ENCODE assay signal across 8 cellular contexts in the genomic region with DNA sequence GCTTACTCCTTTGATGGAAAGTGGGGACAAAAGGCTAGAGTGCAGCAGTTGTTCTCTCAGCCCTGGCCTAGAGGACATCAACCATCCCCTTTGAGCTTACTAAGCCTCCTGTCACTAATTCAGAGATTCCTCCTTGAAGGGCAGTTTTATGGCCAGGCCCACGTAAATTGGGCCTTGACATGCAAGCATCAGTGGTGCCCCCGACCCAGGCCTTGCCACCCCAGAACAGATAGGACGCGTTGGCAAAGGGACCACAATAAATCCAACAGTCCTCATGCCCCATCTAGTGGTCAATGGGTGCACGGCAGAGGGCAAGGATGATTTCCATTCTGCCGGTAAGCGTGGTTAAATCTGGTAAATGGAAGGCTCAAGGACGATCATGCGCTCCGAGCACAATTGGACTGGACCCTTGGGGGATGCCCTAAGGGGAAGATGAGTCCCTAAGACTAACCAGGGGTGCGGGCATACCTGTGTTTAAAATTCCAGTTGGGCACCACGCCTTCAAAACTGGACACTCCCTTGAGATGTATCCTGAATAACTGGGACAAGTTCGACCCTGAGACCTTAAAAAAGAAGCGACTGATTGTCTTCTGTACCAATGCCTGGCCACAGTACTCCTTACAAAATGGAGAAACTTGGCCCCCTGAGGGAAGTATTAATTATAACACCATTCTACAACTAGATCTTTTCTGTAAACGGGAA. TPM values are rescaled to one million over a fixed set of nuclear protein-coding genes. Genes with fewer than 3 reads are reported as not detected.
A peak's percentile ranks its signal among the peaks of the same experiment; 100 is the strongest.
DNase-seq lines count a peak whose midpoint lies in the region; ATAC-seq and TF ChIP-seq lines count a peak whose summit lies in the region.

No MANE protein-coding gene starts in this region.

- H3K27me3 Mint-ChIP-seq in activated CD8-positive, alpha-beta T cell treated with anti-CD3 and anti-CD28 coated beads for 36 hours, result no peaks in the 10 kb centered on the region

- no peak overlapping the region for H3K4me3 ChIP-seq in effector memory CD4-positive, alpha-beta T cell (ENCODE audit: insufficient read depth, low read depth, low read length, poor library complexity, severe bottlenecking)
- H3K4me3 ChIP-seq in mesendoderm (ENCODE audit: low read length), result no peak overlapping the region

- no peak overlapping the region for H3K27ac ChIP-seq in effector memory CD4-positive, alpha-beta T cell (ENCODE audit: insufficient read depth, low read length, poor library complexity, severe bottlenecking)
- no peak overlapping the region for H3K27ac ChIP-seq in mesendoderm (ENCODE audit: low read depth, low read length)

- no peaks in the 10 kb centered on the region for H3K79me2 ChIP-seq in mesendoderm (ENCODE audit: control insufficient read depth, insufficient read depth, low read length)

- no peak overlapping the region for H3K18ac ChIP-seq in mesendoderm (ENCODE audit: low read length)

- H3K23ac ChIP-seq in mesendoderm (ENCODE audit: low read length), result no peak overlapping the region

- H3K9me3 Mint-ChIP-seq in activated CD8-positive, alpha-beta T cell treated with anti-CD3 and anti-CD28 coated beads for 36 hours, result no peaks in the 10 kb centered on the region

- H4K8ac ChIP-seq in mesendoderm (ENCODE audit: low read depth, low read length), result no peak overlapping the region

- no peaks in the 10 kb centered on the region for H3K36me3 ChIP-seq in effector memory CD4-positive, alpha-beta T cell (ENCODE audit: control insufficient read depth, insufficient read depth, low read length)
- H3K36me3 ChIP-seq in mesendoderm (ENCODE audit: control insufficient read depth, insufficient read depth, low read length), result no peaks in the 10 kb centered on the region

- H2AK5ac ChIP-seq in mesendoderm (ENCODE audit: low read length), result no peak overlapping the region

- H3K56ac ChIP-seq in mesendoderm (ENCODE audit: low read length), result no peak overlapping the region

- H3K79me1 ChIP-seq in mesendoderm (ENCODE audit: low read length), result peaks cover 3% of the 10 kb centered on the region

- H3K27ac Mint-ChIP-seq in activated CD8-positive, alpha-beta T cell treated with anti-CD3 and anti-CD28 coated beads for 36 hours, result peak overlapping the region; percentile 33

- H2BK120ac ChIP-seq in mesendoderm (ENCODE audit: low read depth, low read length), result no peak overlapping the region

- POLR2A ChIA-PET in activated CD8-positive, alpha-beta T cell treated with anti-CD3 and anti-CD28 coated beads for 36 hours (lab: Charles Lee), result interaction anchor here (0.6 kb wide), 1 partner anchor 12 kb away, joined by 3 read pairs; no protein-coding TSS in a partner anchor

- H3K9me3 ChIP-seq in effector memory CD4-positive, alpha-beta T cell (ENCODE audit: control insufficient read depth, low read length), result no peaks in the 10 kb centered on the region

- no peak overlapping the region for H3K9ac ChIP-seq in mesendoderm (ENCODE audit: low read length)

- H2BK15ac ChIP-seq in mesendoderm (replicated peaks; ENCODE audit: low read depth), result no peak overlapping the region

- ATAC-seq in HG02763 (IDR thresholded peaks at IDR 0.05; ENCODE audit: unreplicated experiment), result peak; percentile 87
- ATAC-seq in activated CD8-positive, alpha-beta T cell treated with anti-CD3 and anti-CD28 coated beads for 36 hours, result peak; percentile 89

- H3K4me3 Mint-ChIP-seq in activated CD8-positive, alpha-beta T cell treated with anti-CD3 and anti-CD28 coated beads for 36 hours, result no peak overlapping the region

- peaks cover 4% of the 10 kb centered on the region for H3K4me1 ChIP-seq in effector memory CD4-positive, alpha-beta T cell (ENCODE audit: control insufficient read depth, insufficient read depth, low read length, poor library complexity, severe bottlenecking)
- H3K4me1 ChIP-seq in mesendoderm (ENCODE audit: control insufficient read depth, low read depth, low read length), result no peaks in the 10 kb centered on the region

- intact Hi-C loops in activated CD8-positive, alpha-beta T cell treated with anti-CD3 and anti-CD28 coated beads for 36 hours (cut with micrococcal nuclease), result loop anchor here (2.0 kb wide), 1 partner anchor 54 kb away; no protein-coding TSS in a partner anchor

- WGBS in mesendoderm (ENCODE audit: extremely low coverage, insufficient coverage, low lambda C conversion rate), result no CpG with 5 or more reads among the region's 15 CpGs

- TF ChIP-seq CTCF in activated CD8-positive, alpha-beta T cell treated with anti-CD3 and anti-CD28 coated beads for 36 hours (IDR thresholded peaks at IDR 0.05), result peak; percentile 77

- H3K36me3 Mint-ChIP-seq in activated CD8-positive, alpha-beta T cell treated with anti-CD3 and anti-CD28 coated beads for 36 hours (ENCODE audit: low read depth), result peaks cover 12% of the 10 kb centered on the region

- no peaks in the 10 kb centered on the region for H3K27me3 ChIP-seq in effector memory CD4-positive, alpha-beta T cell (replicated peaks; ENCODE audit: control insufficient read depth, insufficient read depth, low read length, poor library complexity, severe bottlenecking)
- no peaks in the 10 kb centered on the region for H3K27me3 ChIP-seq in mesendoderm (ENCODE audit: insufficient read depth, low read length, poor library complexity)

- H3K4ac ChIP-seq in mesendoderm (ENCODE audit: low read depth, low read length), result no peak overlapping the region

- peaks cover 57% of the 10 kb centered on the region for H3K4me1 Mint-ChIP-seq in activated CD8-positive, alpha-beta T cell treated with anti-CD3 and anti-CD28 coated beads for 36 hours (ENCODE audit: low read depth)

- CTCF ChIA-PET in activated CD8-positive, alpha-beta T cell treated with anti-CD3 and anti-CD28 coated beads for 36 hours (lab: Charles Lee), result interaction anchor here (0.6 to 1.0 kb wide), 11 partner anchors 10 to 334 kb away, joined by 3 to 8 read pairs (median 4); no protein-coding TSS in a partner anchor

- H4K5ac ChIP-seq in mesendoderm (ENCODE audit: low read length), result no peak overlapping the region

- no peak overlapping the region for H2BK5ac ChIP-seq in mesendoderm (ENCODE audit: low read length)

- no peak overlapping the region for H3K4me2 ChIP-seq in mesendoderm (ENCODE audit: low read length)

- DNase-seq in NOMO-1 treated with DMSO at 0.1 percent for 48 hours (lab: John Stamatoyannopoulos, UW; ENCODE audit: unreplicated experiment) (peak; percentile 13), NOMO-1 treated with dmso at 0.1 percent for 144 hours (lab: John Stamatoyannopoulos, UW; ENCODE audit: unreplicated experiment) (no peak), NCI-H1694 treated with DMSO at 0.1 percent for 48 hours (lab: John Stamatoyannopoulos, UW) (peak; percentile 14), mesendoderm (peak; percentile 58)
- DNase-seq in activated CD8-positive, alpha-beta T cell treated with anti-CD3 and anti-CD28 coated beads for 36 hours, result peak; percentile 76
- DNase-seq in effector memory CD4-positive, alpha-beta T cell, result peak; percentile 31 to 40 (median 35)
- peak; percentile 50 for DNase-seq in stimulated activated CD8-positive, alpha-beta memory T cell treated with anti-CD3 and anti-CD28 coated beads, Interleukin-4, amount 100 ng/mL, for 24 hours (ENCODE audit: low read depth)

RNA-seq across cellular contexts. Expression of a gene that starts 32.6 kb away (rescaled TPM):
- total RNA-seq in activated CD8-positive, alpha-beta T cell treated with anti-CD3 and anti-CD28 coated beads for 36 hours, result 10 to 100 TPM; 39.6 to 40.3 TPM
- polyA plus RNA-seq in mesendoderm (2013, experiment 1 of 2), result 3.1 TPM
- 3.5 TPM for polyA plus RNA-seq in mesendoderm (2013, experiment 2 of 2)
